ENCODE assay signal across 17 cellular contexts in genomic region chr5:109484597-109484996, GRCh38.
"Had no signal": no experiment of that assay in that cellular context is flagged by ENCODE, and none has a peak within 500 bp of the region (broad histone marks: within the 10 kb centered on the region; RNA-seq: fewer than 3 reads in every experiment).

No MANE protein-coding gene starts in this region.

- H3K4me3 ChIP-seq: ascending aorta, breast epithelium, lung, prostate gland, right atrium auricular region, skin epidermis, vagina had no signal

- H3K4me1 ChIP-seq: breast epithelium, prostate gland had no signal

- H3K27ac ChIP-seq: ascending aorta, breast epithelium, esophagus squamous epithelium, prostate gland, right atrium auricular region, skin epidermis, vagina had no signal

- DNase-seq: activated CD4-positive, alpha-beta T cell treated with anti-CD3 and anti-CD28 coated beads for 36 hours; activated CD4-positive, alpha-beta T cell treated with anti-CD3 and anti-CD28 coated beads, Interleukin-2, amount 50 U/mL, for 48 hours; activated gamma-delta T cell; cortex of kidney; effector memory CD4-positive, alpha-beta T cell; esophagus squamous epithelium; nephron progenitor cell; stimulated activated naive CD8-positive, alpha-beta T cell treated with anti-CD3 and anti-CD28 coated beads, Interleukin-15, Interleukin-2, amounts not matched to agents 100 U/mL and 50 U/mL, for 24 hours; trophoblast cell had no signal

- H3K36me3 ChIP-seq: ascending aorta, breast epithelium, esophagus squamous epithelium, prostate gland, right atrium auricular region, vagina had no signal

- H3K9me3 ChIP-seq: ascending aorta, breast epithelium, esophagus squamous epithelium, prostate gland, right atrium auricular region, vagina had no signal

- ATAC-seq: activated CD4-positive, alpha-beta T cell treated with anti-CD3 and anti-CD28 coated beads for 36 hours; stimulated activated naive CD8-positive, alpha-beta T cell treated with anti-CD3 and anti-CD28 coated beads, Interleukin-15, Interleukin-2, amounts not matched to agents 100 U/mL and 50 U/mL, for 24 hours; WTC11 had no signal

- H3K27me3 ChIP-seq: ascending aorta, breast epithelium, esophagus squamous epithelium, right atrium auricular region, vagina had no signal
